10 cellular contexts compared by ENCODE assay signal in the genomic region with DNA sequence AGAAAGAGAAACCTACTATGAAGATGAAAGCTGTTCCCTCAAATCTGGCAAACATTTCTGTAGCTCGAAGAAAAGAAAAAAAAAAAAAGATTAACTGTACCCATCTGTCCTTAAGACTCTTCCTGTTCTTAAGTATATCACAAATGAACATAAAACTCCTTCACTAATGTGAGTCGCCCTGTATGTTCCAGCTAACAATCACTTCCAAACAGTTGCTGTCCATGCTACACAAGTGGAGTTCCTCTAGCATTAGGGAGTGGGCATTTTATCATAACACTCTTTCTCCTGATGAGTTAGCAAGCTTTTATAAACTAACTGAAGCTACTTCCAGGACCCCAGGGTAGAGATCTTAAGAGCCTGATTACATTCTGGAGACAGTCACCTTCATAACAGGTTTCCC. TPM values are rescaled to one million over a fixed set of nuclear protein-coding genes. Genes with fewer than 3 reads are reported as not detected.
DNase-seq lines count a peak whose midpoint lies in the region; ATAC-seq, FAIRE-seq and TF ChIP-seq lines count a peak whose summit lies in the region.
"Had no signal": no experiment of that assay in that cellular context is flagged by ENCODE, and none has a peak within 500 bp of the region (broad histone marks: within the 10 kb centered on the region; RNA-seq: fewer than 3 reads in every experiment).

No MANE protein-coding gene starts in this region.

- no peak overlapping the region for H3K4me3 Mint-ChIP-seq in chondrocyte (ENCODE audit: unreplicated experiment)
- peak overlapping the region; percentile 3 to 40 (median 11) for H3K4me3 Mint-ChIP-seq in nephron

- FAIRE-seq in G401.6 (lab: Jason Lieb, UNC): peak; percentile 19

- H3K27me3 Mint-ChIP-seq in chondrocyte (ENCODE audit: low read depth): no peaks in the 10 kb centered on the region
- H3K27me3 Mint-ChIP-seq in nephron (ENCODE audit: low read depth): no peaks in the 10 kb centered on the region

- TF ChIP-seq CTCF in chondrocyte (IDR thresholded peaks at IDR 0.05) (no peak), nephron (IDR thresholded peaks at IDR 0.05; ENCODE audit: unreplicated experiment in 3 of 3) (no peak)

- ATAC-seq in HG03039 (IDR thresholded peaks at IDR 0.05; ENCODE audit: unreplicated experiment): no peak

- DNase-seq in OCI-M1 (lab: John Stamatoyannopoulos, UW): peak; percentile 27
- DNase-seq in chondrocyte (ENCODE audit: low spot score): no peak
- no peak for DNase-seq in NOMO-1 (lab: John Stamatoyannopoulos, UW; ENCODE audit: unreplicated experiment in 2 of 2)
- DNase-seq in effector CD8-positive, alpha-beta T cell (lab: John Stamatoyannopoulos, UW): no peak
- no peak for DNase-seq in T1000 (lab: John Stamatoyannopoulos, UW)
- DNase-seq: NCI-H1930, nucleus accumbens had no signal

- H3K9me3 Mint-ChIP-seq in chondrocyte (ENCODE audit: low read depth) (no peaks in the 10 kb centered on the region), nephron (no peaks in the 10 kb centered on the region)

- H3K4me1 Mint-ChIP-seq in chondrocyte (ENCODE audit: low read depth) (peaks cover 63% of the 10 kb centered on the region), nephron (peaks cover 61% of the 10 kb centered on the region)

- H3K36me3 Mint-ChIP-seq in chondrocyte (ENCODE audit: low read depth): peaks cover 2% of the 10 kb centered on the region
- H3K36me3 Mint-ChIP-seq in nephron (ENCODE audit: low read depth): peaks cover 27% of the 10 kb centered on the region

- H3K27ac Mint-ChIP-seq in chondrocyte (ENCODE audit: unreplicated experiment) (peak overlapping the region; percentile 19), nephron (peak overlapping the region; percentile 26 to 60 (median 33))

RNA-seq across cellular contexts. Expression of gene CUL3, which starts 5.8 kb away (rescaled TPM):
- total RNA-seq in chondrocyte: 65.6 to 75.1 TPM (median 70.6 TPM) in 3 replicates
